Comparison of ENCODE assay signal across 1 cellular context in the genomic region with DNA sequence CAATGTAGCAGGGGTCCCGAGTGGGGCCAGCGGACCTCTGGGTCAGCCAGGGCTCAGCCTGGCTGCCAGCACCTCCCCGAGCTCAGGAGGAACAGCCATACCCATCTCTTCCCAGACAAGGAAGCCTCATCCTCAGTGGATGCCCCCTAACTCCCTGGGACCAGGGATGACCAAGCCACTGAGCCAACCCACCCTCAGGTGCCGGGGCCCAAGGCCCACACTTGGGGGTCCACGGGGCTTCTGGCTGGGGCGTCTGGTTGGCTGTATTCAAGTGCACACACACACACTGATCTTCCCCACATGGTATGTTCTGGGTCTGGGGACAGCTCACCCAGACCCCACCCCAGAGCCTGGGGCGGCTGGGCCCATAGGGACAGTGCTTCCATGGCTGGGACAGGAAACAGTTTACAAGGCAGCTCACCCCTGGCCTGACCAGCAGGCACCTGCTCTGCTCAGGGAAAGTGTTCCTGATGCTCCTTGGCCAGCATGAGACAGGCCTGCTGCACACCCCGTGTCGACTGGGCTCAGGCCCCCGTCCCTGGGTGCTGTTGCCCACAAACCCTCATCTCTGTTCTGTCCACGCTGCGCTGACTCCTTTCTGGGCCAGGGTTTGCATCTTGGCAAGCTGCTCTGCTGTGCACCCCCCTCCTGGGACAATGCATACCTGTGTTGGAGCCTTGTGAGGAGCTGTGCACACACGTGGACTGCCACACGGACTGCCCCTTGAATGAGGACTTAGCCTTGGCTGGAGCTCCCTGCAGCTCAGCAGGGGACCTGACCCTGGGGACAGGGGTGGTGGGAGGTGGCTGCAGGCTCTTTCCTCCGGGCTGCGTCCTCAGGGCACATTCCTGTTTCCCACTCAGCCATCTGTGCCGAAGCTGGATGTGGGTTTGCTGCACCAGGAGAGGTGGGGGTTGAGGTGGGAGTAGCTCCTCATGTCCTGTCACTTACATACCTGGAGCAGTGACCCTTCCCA.
TF ChIP-seq lines count a peak whose summit lies in the region.

No MANE protein-coding gene starts in this region.

TF ChIP-seq in IMR-90, 13 proteins besides CTCF, POLR2A, EP300 and RAD21:
- no peak for TF ChIP-seq MAFK (IDR thresholded peaks at IDR 0.05; ENCODE audit: low read depth, low read length)
- TF ChIP-seq RFX5 (IDR thresholded peaks at IDR 0.05; ENCODE audit: low read depth, low read length) = no peak
- TF ChIP-seq MXI1 (IDR thresholded peaks at IDR 0.05; ENCODE audit: borderline replicate concordance, low read depth, low read length) = no peak
- no peak for TF ChIP-seq RCOR1 (IDR thresholded peaks at IDR 0.05; ENCODE audit: insufficient replicate concordance, low read length)
- no peak for TF ChIP-seq MAZ (IDR thresholded peaks at IDR 0.05; ENCODE audit: borderline replicate concordance, low read depth, low read length)
- TF ChIP-seq, protein P1, sequence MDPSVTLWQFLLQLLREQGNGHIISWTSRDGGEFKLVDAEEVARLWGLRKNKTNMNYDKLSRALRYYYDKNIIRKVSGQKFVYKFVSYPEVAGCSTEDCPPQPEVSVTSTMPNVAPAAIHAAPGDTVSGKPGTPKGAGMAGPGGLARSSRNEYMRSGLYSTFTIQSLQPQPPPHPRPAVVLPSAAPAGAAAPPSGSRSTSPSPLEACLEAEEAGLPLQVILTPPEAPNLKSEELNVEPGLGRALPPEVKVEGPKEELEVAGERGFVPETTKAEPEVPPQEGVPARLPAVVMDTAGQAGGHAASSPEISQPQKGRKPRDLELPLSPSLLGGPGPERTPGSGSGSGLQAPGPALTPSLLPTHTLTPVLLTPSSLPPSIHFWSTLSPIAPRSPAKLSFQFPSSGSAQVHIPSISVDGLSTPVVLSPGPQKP (IDR thresholded peaks at IDR 0.05; ENCODE audit: borderline replicate concordance, low read depth, low read length) = no peak
- no peak for TF ChIP-seq CEBPB (IDR thresholded peaks at IDR 0.05; ENCODE audit: low read depth, low read length)
- no peak for TF ChIP-seq NFE2L2 (IDR thresholded peaks at IDR 0.05; ENCODE audit: low read depth, low read length)
